In genomic region chr6:34664270-34664971, GRCh38 we compare ENCODE assay signal across 8 cellular contexts. TPM values are rescaled to one million over a fixed set of nuclear protein-coding genes. Genes with fewer than 3 reads are reported as not detected.
DNase-seq lines count a peak whose midpoint lies in the region; ATAC-seq, FAIRE-seq and TF ChIP-seq lines count a peak whose summit lies in the region.

No MANE protein-coding gene starts in this region.

- no peak for ATAC-seq in HG03432 (IDR thresholded peaks at IDR 0.05; ENCODE audit: unreplicated experiment)

- TF ChIP-seq POLR2A in stomach (IDR thresholded peaks at IDR 0.05): no peak

- no peaks in the 10 kb centered on the region for H3K9me3 ChIP-seq in fibroblast of lung (ENCODE audit: control insufficient read depth, insufficient read depth, low read depth, low read length)
- H3K9me3 ChIP-seq in stomach: no peaks in the 10 kb centered on the region
- H3K9me3 ChIP-seq in kidney (ENCODE audit: control insufficient read depth in 1 of 2, low read length in 2 of 2): no peaks in the 10 kb centered on the region

- WGBS in stomach, 5 donors: 55 to 67% (median 59%) methylated on average over 4 of the region's 4 CpGs

- POLR2A ChIA-PET in activated CD4-positive, alpha-beta T cell treated with anti-CD3 and anti-CD28 coated beads, Interleukin-2, amount 10 ng/mL, durations not matched to agents 7 days and 5 days (lab: Charles Lee): no interaction called here

- no peak for TF ChIP-seq CTCF in fibroblast of lung (conservative IDR thresholded peaks at IDR 0.05 in 1 of 2, IDR thresholded peaks at IDR 0.05 in 1 of 2; ENCODE audit: low read depth in 1 of 2, low read length in 2 of 2)
- TF ChIP-seq CTCF in stomach (IDR thresholded peaks at IDR 0.05): no peak
- no peak for TF ChIP-seq CTCF in kidney (IDR thresholded peaks at IDR 0.05; ENCODE audit: borderline replicate concordance, extremely low read depth, insufficient read depth)

- H3K4me1 Mint-ChIP-seq in activated CD4-positive, alpha-beta T cell treated with anti-CD3 and anti-CD28 coated beads, Interleukin-2, amount 10 ng/mL, durations not matched to agents 7 days and 5 days: peaks cover 47% of the 10 kb centered on the region
- H3K4me1 Mint-ChIP-seq in T-helper 2 cell treated with Interferon-gamma antibody and Interleukin-4, amounts not matched to agents 5 μg/mL and 100 μg/mL, for 36 hours (ENCODE audit: low read depth): peaks cover 50% of the 10 kb centered on the region

- peak overlapping the region; percentile 85 for H3K27ac Mint-ChIP-seq in activated CD4-positive, alpha-beta T cell treated with anti-CD3 and anti-CD28 coated beads, Interleukin-2, amount 10 ng/mL, durations not matched to agents 7 days and 5 days
- H3K27ac Mint-ChIP-seq in T-helper 2 cell treated with Interferon-gamma antibody and Interleukin-4, amounts not matched to agents 5 μg/mL and 100 μg/mL, for 36 hours: peak overlapping the region; percentile 96

- no peak for FAIRE-seq in kidney (lab: Jason Lieb, UNC)

- TF ChIP-seq EP300 in stomach (IDR thresholded peaks at IDR 0.05): no peak

- H3K4me3 Mint-ChIP-seq in activated CD4-positive, alpha-beta T cell treated with anti-CD3 and anti-CD28 coated beads, Interleukin-2, amount 10 ng/mL, durations not matched to agents 7 days and 5 days: no peak overlapping the region
- peak overlapping the region; percentile 79 for H3K4me3 Mint-ChIP-seq in T-helper 2 cell treated with Interferon-gamma antibody and Interleukin-4, amounts not matched to agents 5 μg/mL and 100 μg/mL, for 36 hours

- H3K79me2 ChIP-seq in fibroblast of lung (ENCODE audit: control insufficient read depth, insufficient read depth, low read length): peaks cover 57% of the 10 kb centered on the region

- H4K20me1 ChIP-seq in fibroblast of lung (ENCODE audit: control insufficient read depth, extremely low read depth, insufficient read depth, low read length): no peaks in the 10 kb centered on the region

- peaks cover 4% of the 10 kb centered on the region for H3K9me3 Mint-ChIP-seq in activated CD4-positive, alpha-beta T cell treated with anti-CD3 and anti-CD28 coated beads, Interleukin-2, amount 10 ng/mL, durations not matched to agents 7 days and 5 days
- no peaks in the 10 kb centered on the region for H3K9me3 Mint-ChIP-seq in T-helper 2 cell treated with Interferon-gamma antibody and Interleukin-4, amounts not matched to agents 5 μg/mL and 100 μg/mL, for 36 hours

- H3K36me3 ChIP-seq in fibroblast of lung (ENCODE audit: control insufficient read depth, insufficient read depth, low read length) (no peaks in the 10 kb centered on the region), stomach (no peaks in the 10 kb centered on the region), kidney (ENCODE audit: control insufficient read depth in 1 of 2, insufficient read depth in 2 of 2, low read length in 2 of 2) (no peaks in the 10 kb centered on the region)

- intact Hi-C loops in stomach (cut with DNase I; ENCODE audit: low total_unique reads) (no loop called here), kidney (cut with DNase I) (no loop called here)

- H3K4me3 ChIP-seq in fibroblast of lung (replicated peaks in 1 of 4; ENCODE audit: control extremely low read depth in 1 of 4, insufficient read depth in 1 of 4, low read depth in 3 of 4, low read length in 4 of 4) (no peak overlapping the region), stomach (no peak overlapping the region), kidney (ENCODE audit: low read length in 2 of 2) (no peak overlapping the region)

- H3K36me3 Mint-ChIP-seq in activated CD4-positive, alpha-beta T cell treated with anti-CD3 and anti-CD28 coated beads, Interleukin-2, amount 10 ng/mL, durations not matched to agents 7 days and 5 days (ENCODE audit: low read depth): peaks cover 24% of the 10 kb centered on the region
- H3K36me3 Mint-ChIP-seq in T-helper 2 cell treated with Interferon-gamma antibody and Interleukin-4, amounts not matched to agents 5 μg/mL and 100 μg/mL, for 36 hours (ENCODE audit: low read depth): peaks cover 23% of the 10 kb centered on the region

- no peak overlapping the region for H3K9ac ChIP-seq in fibroblast of lung (ENCODE audit: insufficient read depth, low read length)
- no peak overlapping the region for H3K9ac ChIP-seq in kidney (ENCODE audit: low read length in 2 of 2)

- H3K4me2 ChIP-seq in fibroblast of lung (ENCODE audit: extremely low read depth, insufficient read depth, low read length): peak overlapping the region; percentile 0

- H3K27me3 ChIP-seq in fibroblast of lung (ENCODE audit: control insufficient read depth, insufficient read depth, low read length) (no peaks in the 10 kb centered on the region), stomach (no peaks in the 10 kb centered on the region)

- DNase-seq in activated CD4-positive, alpha-beta T cell treated with anti-CD3 and anti-CD28 coated beads, Interleukin-2, amount 10 ng/mL, durations not matched to agents 7 days and 5 days: no peak
- no peak for DNase-seq in activated CD4-positive, alpha-beta T cell treated with anti-CD3 and anti-CD28 coated beads, Interleukin-2, amount 50 U/mL, for 1 hour
- no peak for DNase-seq in T-helper 2 cell treated with Interferon-gamma antibody and Interleukin-4, amounts not matched to agents 5 μg/mL and 100 μg/mL, for 36 hours (ENCODE audit: low spot score)
- DNase-seq in fibroblast of lung (ENCODE audit: low read depth in 2 of 2) (peak; percentile 45 to 63), stomach (no peak), kidney (no peak)
- no peak for DNase-seq in stimulated activated CD4-positive, alpha-beta T cell treated with anti-CD3 and anti-CD28 coated beads, Interleukin-2, amount 100 ng/mL, for 24 hours

- H3K27ac ChIP-seq in fibroblast of lung (ENCODE audit: insufficient read depth, low read length) (peak overlapping the region; percentile 77), stomach (peak overlapping the region in 4 of 5 donors; percentile 42 to 64 (median 58)), kidney (ENCODE audit: low read depth in 2 of 2, low read length in 2 of 2) (peak overlapping the region in 1 of 2 donors; percentile 64)

- no peaks in the 10 kb centered on the region for H3K27me3 Mint-ChIP-seq in activated CD4-positive, alpha-beta T cell treated with anti-CD3 and anti-CD28 coated beads, Interleukin-2, amount 10 ng/mL, durations not matched to agents 7 days and 5 days
- H3K27me3 Mint-ChIP-seq in T-helper 2 cell treated with Interferon-gamma antibody and Interleukin-4, amounts not matched to agents 5 μg/mL and 100 μg/mL, for 36 hours (ENCODE audit: low read depth): no peaks in the 10 kb centered on the region

- no peak overlapping the region for H2AFZ ChIP-seq in fibroblast of lung (ENCODE audit: low read length)

- H3K4me1 ChIP-seq in fibroblast of lung (ENCODE audit: control insufficient read depth, extremely low read depth, insufficient read depth, low read length) (peaks cover 6% of the 10 kb centered on the region), stomach (peaks cover 20 to 62% (median 34%) of the 10 kb centered on the region in 4 donors), kidney (ENCODE audit: control insufficient read depth in 1 of 2, insufficient read depth in 1 of 2, low read depth in 1 of 2, low read length in 2 of 2) (peaks cover 11 to 31% of the 10 kb centered on the region in 2 donors)

- CTCF ChIA-PET in activated CD4-positive, alpha-beta T cell treated with anti-CD3 and anti-CD28 coated beads, Interleukin-2, amount 10 ng/mL, durations not matched to agents 7 days and 5 days (lab: Charles Lee): interaction anchor here (0.5 to 1.6 kb wide), 5 partner anchors 13 to 702 kb away, joined by 3 to 5 read pairs (median 3); no protein-coding TSS in a partner anchor

RNA-seq across cellular contexts. Expression of gene ILRUN, which starts 32.1 kb away (rescaled TPM):
- total RNA-seq in activated CD4-positive, alpha-beta T cell treated with anti-CD3 and anti-CD28 coated beads, Interleukin-2, amount 10 ng/mL, durations not matched to agents 7 days and 5 days: 10 to 100 TPM; 68.0 to 72.0 TPM
- total RNA-seq in fibroblast of lung: 51.6 and 60.1 TPM in 2 replicates
- polyA plus RNA-seq in fibroblast of lung: 44.1 and 49.9 TPM in 2 replicates
- 46.5 and 48.2 TPM in 2 replicates for polyA plus RNA-seq in fibroblast of lung (2012)
- 90.4 and 90.6 TPM in 2 replicates for polyA minus RNA-seq in fibroblast of lung (ENCODE audit: low replicate concordance)
- 10 to 100 TPM; 27.4 to 89.3 (median 45.2) TPM for total RNA-seq in stomach
- polyA plus RNA-seq in stomach: 10 to 100 TPM; 27.0 to 44.7 (median 40.6) TPM
- 55.7 TPM for total RNA-seq in kidney
- polyA plus RNA-seq in kidney (ENCODE audit: insufficient read depth, low read depth, low replicate concordance): 52.4 TPM

Comparison
In these comparisons a context has a peak if more than half of its experiments do, and no peak if none do; other contexts are left out.
1. DNase-seq: peak in fibroblast of lung (2 of 2); none in activated CD4-positive, alpha-beta T cell treated with anti-CD3 and anti-CD28 coated beads, Interleukin-2, amount 10 ng/mL, durations not matched to agents 7 days and 5 days (single experiment), activated CD4-positive, alpha-beta T cell treated with anti-CD3 and anti-CD28 coated beads, Interleukin-2, amount 50 U/mL, for 1 hour (single experiment), T-helper 2 cell treated with Interferon-gamma antibody and Interleukin-4, amounts not matched to agents 5 μg/mL and 100 μg/mL, for 36 hours (single experiment), stomach (single experiment), stimulated activated CD4-positive, alpha-beta T cell treated with anti-CD3 and anti-CD28 coated beads, Interleukin-2, amount 100 ng/mL, for 24 hours (0 of 2) and kidney (single experiment).